ENCODE assay signal across 11 cellular contexts in genomic region chr1:89952021-89952995, GRCh38. TPM values are rescaled to one million over a fixed set of nuclear protein-coding genes. Genes with fewer than 3 reads are reported as not detected.
A peak's percentile ranks its signal among the peaks of the same experiment; 100 is the strongest.
DNase-seq lines count a peak whose midpoint lies in the region; ATAC-seq and TF ChIP-seq lines count a peak whose summit lies in the region.
"Had no signal": no experiment of that assay in that cellular context is flagged by ENCODE, and none has a peak within 500 bp of the region (broad histone marks: within the 10 kb centered on the region; RNA-seq: fewer than 3 reads in every experiment).

No MANE protein-coding gene starts in this region.

- peak; percentile 5 for ATAC-seq in HG03354 (IDR thresholded peaks at IDR 0.05; ENCODE audit: poor library complexity, severe bottlenecking, unreplicated experiment)

- TF ChIP-seq CTCF in astrocyte of the spinal cord (IDR thresholded peaks at IDR 0.05; ENCODE audit: low read depth, low read length) (no peak), A673 (conservative IDR thresholded peaks at IDR 0.05; ENCODE audit: low read depth, low read length) (no peak), tibial artery (IDR thresholded peaks at IDR 0.05) (no peak)

- CTCF ChIA-PET in A673 (lab: Charles Lee): no interaction called here

- H3K9me3 ChIP-seq in A673 (ENCODE audit: low read depth, low read length, poor library complexity, severe bottlenecking) (no peaks in the 10 kb centered on the region), tibial artery (no peaks in the 10 kb centered on the region)
- H3K9me3 ChIP-seq: vagina had no signal

- intact Hi-C loops in A673 (cut with micrococcal nuclease; ENCODE audit: unreplicated experiment): no loop called here
- intact Hi-C loops in tibial artery (cut with DNase I; ENCODE audit: low total_unique reads): no loop called here

- in situ Hi-C loops in astrocyte of the spinal cord (cut with HindIII; ENCODE audit: low sequenced_read_pairs): no loop called here

- H3K27me3 ChIP-seq in A673 (replicated peaks; ENCODE audit: insufficient read depth, low read depth, low read length, poor library complexity) (no peaks in the 10 kb centered on the region), tibial artery (no peaks in the 10 kb centered on the region)
- H3K27me3 ChIP-seq: vagina had no signal

- H3K4me3 ChIP-seq in astrocyte of the spinal cord (ENCODE audit: low read depth, low read length) (no peak overlapping the region), A673 (ENCODE audit: low read depth, low read length, poor library complexity, severe bottlenecking) (no peak overlapping the region), tibial artery (no peak overlapping the region)
- H3K4me3 ChIP-seq: vagina had no signal

- peak; percentile 32 for DNase-seq in GM03348 (ENCODE audit: low spot score)
- DNase-seq in astrocyte of the spinal cord (ENCODE audit: low read depth, low spot score): peak; percentile 80
- DNase-seq in non-pigmented ciliary epithelial cell (ENCODE audit: low read depth): peak; percentile 60
- no peak for DNase-seq in A673 (ENCODE audit: low spot score)
- DNase-seq in OCI-M2 (lab: John Stamatoyannopoulos, UW; ENCODE audit: unreplicated experiment): no peak
- DNase-seq in DMS153 treated with DMSO at 0.1 percent for 48 hours (lab: John Stamatoyannopoulos, UW; ENCODE audit: unreplicated experiment): no peak
- DNase-seq in tibial artery: no peak
- DNase-seq: NCI-H187, SIG-M5 had no signal

- H3K4me1 ChIP-seq in A673 (ENCODE audit: insufficient read depth, low read length, poor library complexity, severe bottlenecking): no peaks in the 10 kb centered on the region
- no peaks in the 10 kb centered on the region for H3K4me1 ChIP-seq in tibial artery
- H3K4me1 ChIP-seq: vagina had no signal

- no TSS peak for BruUV-seq in A673 (replicated peaks; lab: Mats Ljungman, UMichigan)

- no peaks in the 10 kb centered on the region for H3K36me3 ChIP-seq in A673 (ENCODE audit: insufficient read depth, low read length, poor library complexity, severe bottlenecking)
- no peaks in the 10 kb centered on the region for H3K36me3 ChIP-seq in tibial artery
- H3K36me3 ChIP-seq: vagina had no signal

- no peak overlapping the region for H3K27ac ChIP-seq in A673 (ENCODE audit: low read depth, low read length, poor library complexity, severe bottlenecking)
- no peak overlapping the region for H3K27ac ChIP-seq in tibial artery
- H3K27ac ChIP-seq: vagina had no signal

- POLR2A ChIA-PET in A673 (lab: Charles Lee; ENCODE audit: low non-redundant PET): no interaction called here

RNA-seq across cellular contexts. Expression of gene ZNF326, which starts 42.6 kb away (rescaled TPM):
- 54.4 and 60.1 TPM in 2 replicates for total RNA-seq in A673 (2021)

Comparison
In these comparisons a context has a peak if more than half of its experiments do, and no peak if none do; other contexts are left out.
1. DNase-seq: peak in GM03348 (single experiment), astrocyte of the spinal cord (single experiment) and non-pigmented ciliary epithelial cell (single experiment); none in A673 (single experiment), OCI-M2 (single experiment), DMS153 treated with DMSO at 0.1 percent for 48 hours (single experiment) and tibial artery (0 of 2).